Comparison of ENCODE assay signal across 6 cellular contexts in the genomic region with DNA sequence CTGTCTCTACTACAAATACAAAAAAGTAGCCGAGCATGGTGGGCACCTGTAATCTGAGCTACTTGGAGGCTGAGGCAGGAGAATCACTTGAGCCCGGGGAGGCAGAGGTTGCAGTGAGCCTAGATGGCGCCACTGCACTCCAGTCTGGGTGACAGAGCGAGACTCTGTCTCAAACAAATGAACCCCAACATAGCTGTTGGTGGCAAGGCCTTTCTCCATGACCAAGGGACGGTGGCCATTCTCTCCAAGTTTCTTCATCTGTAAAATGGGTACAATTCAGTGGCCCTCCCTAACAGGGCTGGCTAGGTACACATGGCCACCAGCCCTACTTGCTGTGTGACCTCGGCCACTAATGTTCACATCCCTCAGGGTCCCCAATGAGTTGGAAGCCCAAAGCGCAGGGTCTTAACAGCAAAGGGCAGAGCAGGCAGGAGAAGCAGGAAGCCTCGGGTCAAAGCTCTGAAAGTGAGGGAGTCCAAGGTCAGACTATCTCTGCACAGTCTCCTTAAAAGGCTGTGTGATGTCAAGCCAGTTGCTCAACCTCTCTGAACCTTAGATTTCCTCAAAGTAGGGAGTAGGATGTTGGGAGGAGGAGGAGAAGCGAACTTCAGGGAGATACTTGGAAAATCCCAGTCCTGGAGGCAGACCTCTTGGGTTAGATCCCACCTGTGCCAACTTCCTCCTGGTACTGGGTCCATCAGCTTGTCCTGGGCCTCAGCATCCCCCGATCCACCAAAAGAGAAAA.
DNase-seq lines count a peak whose midpoint lies in the region; ATAC-seq and TF ChIP-seq lines count a peak whose summit lies in the region.

No MANE protein-coding gene starts in this region.

- peak overlapping the region; percentile 99 for H3K9ac ChIP-seq in DND-41 (ENCODE audit: low read depth, low read length)

- peaks cover 37% of the 10 kb centered on the region for H4K20me1 ChIP-seq in DND-41 (ENCODE audit: insufficient read depth, low read length)

- H3K4me3 ChIP-seq in DND-41 (ENCODE audit: low read depth in 1 of 2, low read length in 2 of 2): peak overlapping the region; percentile 39 to 82; a peak in 3 of 4 replicates
- H3K4me3 ChIP-seq in fibroblast of pulmonary artery (replicated peaks; ENCODE audit: low read depth, low read length): peak overlapping the region; percentile 96

- TF ChIP-seq CTCF in DND-41 (IDR thresholded peaks at IDR 0.05; ENCODE audit: borderline replicate concordance, extremely low read depth, low read length, poor library complexity, severe bottlenecking) (peak; percentile 60), fibroblast of pulmonary artery (IDR thresholded peaks at IDR 0.05; ENCODE audit: low read length, missing control alignments) (peak; percentile 33)

- H3K9me3 ChIP-seq in DND-41 (ENCODE audit: insufficient read depth, low read length, severe bottlenecking): no peaks in the 10 kb centered on the region

- peak overlapping the region; percentile 98 for H3K27ac ChIP-seq in DND-41 (ENCODE audit: low read length)

- no peaks in the 10 kb centered on the region for H3K27me3 ChIP-seq in DND-41 (ENCODE audit: insufficient read depth, low read length, poor library complexity)

- peaks cover 40% of the 10 kb centered on the region for H3K79me2 ChIP-seq in DND-41 (ENCODE audit: insufficient read depth, low read length)

- H3K4me2 ChIP-seq in DND-41 (ENCODE audit: insufficient read depth, low read length): peak overlapping the region; percentile 81

- peaks cover 29% of the 10 kb centered on the region for H3K4me1 ChIP-seq in DND-41 (ENCODE audit: insufficient read depth, low read length)

- H3K36me3 ChIP-seq in DND-41 (ENCODE audit: insufficient read depth, low read length): peaks cover 20% of the 10 kb centered on the region

- no peak for ATAC-seq in DND-41 (ENCODE audit: insufficient read depth, low read depth)
- no peak for ATAC-seq in HG03520 (IDR thresholded peaks at IDR 0.05; ENCODE audit: unreplicated experiment)

- peak; percentile 58 for DNase-seq in DND-41
- DNase-seq in T-helper 9 cell: peak; percentile 32
- peak; percentile 55 for DNase-seq in fibroblast of pulmonary artery (ENCODE audit: low read depth)
- peak; percentile 32 for DNase-seq in stimulated activated naive CD4-positive, alpha-beta T cell treated with Interleukin-2 at 50 U/mL for 16 hours (lab: John Stamatoyannopoulos, UW)
- no peak for DNase-seq in SKM-1 (lab: John Stamatoyannopoulos, UW; ENCODE audit: unreplicated experiment)

- H2AFZ ChIP-seq in DND-41 (ENCODE audit: low read depth, low read length): no peak overlapping the region
